16 cellular contexts compared by ENCODE assay signal in genomic region chr5:460413-460700, GRCh38. TPM values are rescaled to one million over a fixed set of nuclear protein-coding genes. Genes with fewer than 3 reads are reported as not detected.
DNase-seq lines count a peak whose midpoint lies in the region; ATAC-seq and TF ChIP-seq lines count a peak whose summit lies in the region.
"Had no signal": no experiment of that assay in that cellular context is flagged by ENCODE, and none has a peak within 500 bp of the region (broad histone marks: within the 10 kb centered on the region; RNA-seq: fewer than 3 reads in every experiment).

No MANE protein-coding gene starts in this region.

- no peaks in the 10 kb centered on the region for H3K9me3 ChIP-seq in right cardiac atrium (ENCODE audit: control insufficient read depth, low read length)
- no peaks in the 10 kb centered on the region for H3K9me3 ChIP-seq in endodermal cell (ENCODE audit: control insufficient read depth, low read length)
- H3K9me3 ChIP-seq: breast epithelium had no signal

- ATAC-seq in activated CD4-positive, alpha-beta T cell treated with anti-CD3 and anti-CD28 coated beads for 36 hours, result no peak
- no peak for ATAC-seq in left ventricle myocardium superior
- ATAC-seq in right cardiac atrium, result no peak
- no peak for ATAC-seq in HG02981 (IDR thresholded peaks at IDR 0.05; ENCODE audit: unreplicated experiment)

- no peaks in the 10 kb centered on the region for H3K27me3 Mint-ChIP-seq in activated CD4-positive, alpha-beta T cell treated with anti-CD3 and anti-CD28 coated beads for 36 hours
- no peaks in the 10 kb centered on the region for H3K27me3 Mint-ChIP-seq in endodermal cell (ENCODE audit: insufficient read depth)
- no peaks in the 10 kb centered on the region for H3K27me3 Mint-ChIP-seq in type B pancreatic cell
- H3K27me3 Mint-ChIP-seq: dendritic cell treated with granulocyte-macrophage colony-stimulating factor and Interleukin-4, amounts not matched to agents 40 ng/mL and 50 ng/mL, for 4 days had no signal

- H3K9ac ChIP-seq in endodermal cell (ENCODE audit: extremely low read depth, low read length, poor library complexity, severe bottlenecking), result no peak overlapping the region

- H3K36me3 ChIP-seq in endodermal cell (ENCODE audit: control insufficient read depth, insufficient read depth, low read length), result peaks cover 38% of the 10 kb centered on the region
- H3K36me3 ChIP-seq: breast epithelium had no signal

- H3K9me3 Mint-ChIP-seq in activated CD4-positive, alpha-beta T cell treated with anti-CD3 and anti-CD28 coated beads for 36 hours (ENCODE audit: low read depth), result no peaks in the 10 kb centered on the region
- H3K9me3 Mint-ChIP-seq in endodermal cell (no peaks in the 10 kb centered on the region), type B pancreatic cell (no peaks in the 10 kb centered on the region)
- H3K9me3 Mint-ChIP-seq: dendritic cell treated with granulocyte-macrophage colony-stimulating factor and Interleukin-4, amounts not matched to agents 40 ng/mL and 50 ng/mL, for 4 days had no signal

- peaks cover 68% of the 10 kb centered on the region for H3K4me1 Mint-ChIP-seq in activated CD4-positive, alpha-beta T cell treated with anti-CD3 and anti-CD28 coated beads for 36 hours
- H3K4me1 Mint-ChIP-seq in endodermal cell, result no peaks in the 10 kb centered on the region
- no peaks in the 10 kb centered on the region for H3K4me1 Mint-ChIP-seq in type B pancreatic cell (ENCODE audit: unreplicated experiment)

- H3K27ac Mint-ChIP-seq in activated CD4-positive, alpha-beta T cell treated with anti-CD3 and anti-CD28 coated beads for 36 hours, result peak overlapping the region; percentile 97
- H3K27ac Mint-ChIP-seq in endodermal cell (no peak overlapping the region), type B pancreatic cell (peak overlapping the region; percentile 98)
- H3K27ac Mint-ChIP-seq: dendritic cell treated with granulocyte-macrophage colony-stimulating factor and Interleukin-4, amounts not matched to agents 40 ng/mL and 50 ng/mL, for 4 days had no signal

- no peak overlapping the region for H3K4me3 ChIP-seq in right cardiac atrium (ENCODE audit: low read length)
- H3K4me3 ChIP-seq in endodermal cell (ENCODE audit: low read length), result no peak overlapping the region
- H3K4me3 ChIP-seq: breast epithelium had no signal

- H3K4me1 ChIP-seq in right cardiac atrium (ENCODE audit: control insufficient read depth, insufficient read depth, low read length), result no peaks in the 10 kb centered on the region
- H3K4me1 ChIP-seq in endodermal cell (ENCODE audit: control insufficient read depth, insufficient read depth, low read length), result no peaks in the 10 kb centered on the region
- H3K4me1 ChIP-seq: breast epithelium had no signal

- CTCF ChIA-PET in activated CD4-positive, alpha-beta T cell treated with anti-CD3 and anti-CD28 coated beads for 36 hours (lab: Charles Lee), result interaction anchor here (0.7 to 1.9 kb wide), 2 partner anchors 12 to 14 kb away, joined by 3 to 6 read pairs; no protein-coding TSS in a partner anchor

- WGBS in right cardiac atrium, result 97% methylated on average over 6 of the region's 6 CpGs
- WGBS in endodermal cell (ENCODE audit: insufficient coverage in 1 of 2, insufficient read length in 1 of 2), 2 experiments, result 94 to 96% methylated on average over 4 to 6 of the region's 6 CpGs

- H3K4me3 Mint-ChIP-seq in activated CD4-positive, alpha-beta T cell treated with anti-CD3 and anti-CD28 coated beads for 36 hours, result peak overlapping the region; percentile 40
- H3K4me3 Mint-ChIP-seq in endodermal cell, result no peak overlapping the region
- no peak overlapping the region for H3K4me3 Mint-ChIP-seq in type B pancreatic cell
- H3K4me3 Mint-ChIP-seq: dendritic cell treated with granulocyte-macrophage colony-stimulating factor and Interleukin-4, amounts not matched to agents 40 ng/mL and 50 ng/mL, for 4 days had no signal

- DNase-seq in activated CD4-positive, alpha-beta T cell treated with anti-CD3 and anti-CD28 coated beads for 36 hours, result no peak
- no peak for DNase-seq in activated CD4-positive, alpha-beta T cell treated with anti-CD3 and anti-CD28 coated beads for 1 hour
- DNase-seq in left ventricle myocardium superior, result peak; percentile 16
- no peak for DNase-seq in right cardiac atrium
- DNase-seq in endodermal cell, result peak; percentile 19
- DNase-seq in type B pancreatic cell (ENCODE audit: extremely low spot score, unreplicated experiment), result no peak
- no peak for DNase-seq in GM10266 (ENCODE audit: extremely low spot score)
- DNase-seq: AML-193, amniotic stem cell, GF-D8, NCI-H1105, NCI-H2081, SHP77 treated with DMSO at 0.1 percent for 48 hours had no signal

- no peak overlapping the region for H3K27ac ChIP-seq in right cardiac atrium (ENCODE audit: low read length)
- H3K27ac ChIP-seq in endodermal cell (ENCODE audit: low read depth, low read length), result no peak overlapping the region
- H3K27ac ChIP-seq: breast epithelium had no signal

- H3K36me3 Mint-ChIP-seq in activated CD4-positive, alpha-beta T cell treated with anti-CD3 and anti-CD28 coated beads for 36 hours (ENCODE audit: low read depth), result peaks cover 79% of the 10 kb centered on the region
- H3K36me3 Mint-ChIP-seq in endodermal cell (ENCODE audit: low read depth) (peaks cover 58% of the 10 kb centered on the region), type B pancreatic cell (peaks cover 29% of the 10 kb centered on the region)

- H3K27me3 ChIP-seq in right cardiac atrium (ENCODE audit: control insufficient read depth, insufficient read depth), result no peaks in the 10 kb centered on the region
- no peaks in the 10 kb centered on the region for H3K27me3 ChIP-seq in endodermal cell (ENCODE audit: control insufficient read depth, insufficient read depth, low read length, poor library complexity, severe bottlenecking)
- H3K27me3 ChIP-seq: breast epithelium had no signal

- POLR2A ChIA-PET in activated CD4-positive, alpha-beta T cell treated with anti-CD3 and anti-CD28 coated beads for 36 hours (lab: Charles Lee), result interaction anchor here (1.0 kb wide), 1 partner anchor 12 kb away, joined by 3 read pairs; no protein-coding TSS in a partner anchor

- TF ChIP-seq CTCF in endodermal cell (conservative IDR thresholded peaks at IDR 0.05), result no peak
- TF ChIP-seq CTCF in type B pancreatic cell (conservative IDR thresholded peaks at IDR 0.05), result no peak
- TF ChIP-seq CTCF in GM10266 (IDR thresholded peaks at IDR 0.05; ENCODE audit: control insufficient read depth, insufficient read depth, low read depth, missing control alignments), result no peak

- intact Hi-C loops in activated CD4-positive, alpha-beta T cell treated with anti-CD3 and anti-CD28 coated beads for 36 hours (cut with DNase I, micrococcal nuclease), result no loop called here
- intact Hi-C loops in left ventricle myocardium superior (cut with micrococcal nuclease) (no loop called here), right cardiac atrium (cut with DNase I) (no loop called here)

RNA-seq across cellular contexts. Expression of gene EXOC3, which starts 17.4 kb away (rescaled TPM):
- 10 to 100 TPM; 49.7 to 62.7 TPM for total RNA-seq in activated CD4-positive, alpha-beta T cell treated with anti-CD3 and anti-CD28 coated beads for 36 hours
- total RNA-seq in left ventricle myocardium superior (49.1 TPM), right cardiac atrium (10 to 100 TPM; 42.4 to 50.2 (median 46.5) TPM), endodermal cell (10 to 100 TPM; 38.6 to 53.7 TPM), type B pancreatic cell (ENCODE audit: low replicate concordance) (62.9 and 64.6 TPM in 2 replicates)
- 30.1 TPM for polyA plus RNA-seq in right cardiac atrium
- 41.4 TPM for polyA plus RNA-seq in endodermal cell (2013, experiment 1 of 2)
- polyA plus RNA-seq in endodermal cell (2013, experiment 2 of 2), result 38.3 TPM

Comparison
In these comparisons a context has a peak if more than half of its experiments do, and no peak if none do; other contexts are left out.
1. DNase-seq: peak in left ventricle myocardium superior (single experiment) and endodermal cell (single experiment); none in activated CD4-positive, alpha-beta T cell treated with anti-CD3 and anti-CD28 coated beads for 36 hours (single experiment), activated CD4-positive, alpha-beta T cell treated with anti-CD3 and anti-CD28 coated beads for 1 hour (single experiment), right cardiac atrium (0 of 3), type B pancreatic cell (single experiment) and GM10266 (single experiment).